ENCODE assay signal across 8 cellular contexts in genomic region chr2:120470041-120470716, GRCh38.
DNase-seq lines count a peak whose midpoint lies in the region; ATAC-seq and TF ChIP-seq lines count a peak whose summit lies in the region.

No MANE protein-coding gene starts in this region.

- H3K4me1 ChIP-seq in right cardiac atrium (ENCODE audit: control insufficient read depth, insufficient read depth, low read length) (peaks cover 12% of the 10 kb centered on the region), tibial nerve (peaks cover 0 to 57% (median 23%) of the 10 kb centered on the region in 4 donors)

- H3K27me3 Mint-ChIP-seq in activated CD8-positive, alpha-beta memory T cell treated with anti-CD3 and anti-CD28 coated beads, Interleukin-2, amount 10 ng/mL, durations not matched to agents 7 days and 5 days: no peaks in the 10 kb centered on the region

- H3K27ac Mint-ChIP-seq in activated CD8-positive, alpha-beta memory T cell treated with anti-CD3 and anti-CD28 coated beads, Interleukin-2, amount 10 ng/mL, durations not matched to agents 7 days and 5 days: no peak overlapping the region

- no peaks in the 10 kb centered on the region for H3K9me3 Mint-ChIP-seq in activated CD8-positive, alpha-beta memory T cell treated with anti-CD3 and anti-CD28 coated beads, Interleukin-2, amount 10 ng/mL, durations not matched to agents 7 days and 5 days (ENCODE audit: low read depth)

- CTCF ChIA-PET in activated CD8-positive, alpha-beta memory T cell treated with anti-CD3 and anti-CD28 coated beads, Interleukin-2, amount 10 ng/mL, durations not matched to agents 7 days and 5 days (lab: Charles Lee): no interaction called here

- TF ChIP-seq EP300 in tibial nerve (IDR thresholded peaks at IDR 0.05): peak in 1 of 2 donors; percentile 82

- no peak for TF ChIP-seq POLR2A in tibial nerve (IDR thresholded peaks at IDR 0.05)

- DNase-seq in HuH-7.5 (ENCODE audit: low spot score): peak; percentile 71
- DNase-seq in WERI-Rb-1: no peak
- peak; percentile 83 to 93 (median 90) for DNase-seq in right cardiac atrium
- DNase-seq in tibial nerve (ENCODE audit: low spot score in 2 of 2): peak; percentile 66 to 72
- no peak for DNase-seq in activated CD8-positive, alpha-beta memory T cell treated with anti-CD3 and anti-CD28 coated beads, Interleukin-2, amount 10 ng/mL, durations not matched to agents 7 days and 5 days
- DNase-seq in GM13977 (ENCODE audit: low spot score): no peak
- DNase-seq in inferior parietal cortex (ENCODE audit: extremely low spot score): no peak

- H3K9me3 ChIP-seq in WERI-Rb-1 (ENCODE audit: severe bottlenecking) (peaks cover 7% of the 10 kb centered on the region), right cardiac atrium (ENCODE audit: control insufficient read depth, low read length) (no peaks in the 10 kb centered on the region), tibial nerve (peaks cover 0 to 13% (median 0%) of the 10 kb centered on the region in 4 donors)

- H3K27me3 ChIP-seq in WERI-Rb-1 (ENCODE audit: insufficient read depth, low read depth, severe bottlenecking): no peaks in the 10 kb centered on the region
- H3K27me3 ChIP-seq in right cardiac atrium (ENCODE audit: control insufficient read depth, insufficient read depth): no peaks in the 10 kb centered on the region
- H3K27me3 ChIP-seq in tibial nerve: peaks cover 0 to 8% of the 10 kb centered on the region in 2 donors

- no peaks in the 10 kb centered on the region for H3K4me1 Mint-ChIP-seq in activated CD8-positive, alpha-beta memory T cell treated with anti-CD3 and anti-CD28 coated beads, Interleukin-2, amount 10 ng/mL, durations not matched to agents 7 days and 5 days

- no peak for TF ChIP-seq CTCF in WERI-Rb-1 (IDR thresholded peaks at IDR 0.05; ENCODE audit: low read depth, low read length)
- no peak for TF ChIP-seq CTCF in tibial nerve (IDR thresholded peaks at IDR 0.05)
- TF ChIP-seq CTCF in GM13977 (IDR thresholded peaks at IDR 0.05; ENCODE audit: extremely low read depth, insufficient read depth, missing control alignments): no peak

- intact Hi-C loops in right cardiac atrium (cut with DNase I): no loop called here

- no peaks in the 10 kb centered on the region for H3K36me3 Mint-ChIP-seq in activated CD8-positive, alpha-beta memory T cell treated with anti-CD3 and anti-CD28 coated beads, Interleukin-2, amount 10 ng/mL, durations not matched to agents 7 days and 5 days

- WGBS in right cardiac atrium: 22% methylated on average over 12 of the region's 12 CpGs
- WGBS in tibial nerve, 2 donors: 35 to 48% methylated on average over 12 of the region's 12 CpGs

- H3K36me3 ChIP-seq in WERI-Rb-1 (no peaks in the 10 kb centered on the region), tibial nerve (no peaks in the 10 kb centered on the region)

- ATAC-seq in right cardiac atrium (peak; percentile 87 to 95), GM19463 (IDR thresholded peaks at IDR 0.05; ENCODE audit: unreplicated experiment) (no peak)
- no peak for ATAC-seq in activated CD8-positive, alpha-beta memory T cell treated with anti-CD3 and anti-CD28 coated beads, Interleukin-2, amount 10 ng/mL, durations not matched to agents 7 days and 5 days

- in situ Hi-C loops in GM13977 (cut with MboI; ENCODE audit: low pct_unique_long_range_greater_than_20kb, low sequenced_read_pairs, unreplicated experiment): no loop called here

- H3K4me3 ChIP-seq in WERI-Rb-1 (ENCODE audit: low read depth, low read length): no peak overlapping the region
- no peak overlapping the region for H3K4me3 ChIP-seq in right cardiac atrium (ENCODE audit: low read length)
- no peak overlapping the region for H3K4me3 ChIP-seq in tibial nerve

- H3K4me3 Mint-ChIP-seq in activated CD8-positive, alpha-beta memory T cell treated with anti-CD3 and anti-CD28 coated beads, Interleukin-2, amount 10 ng/mL, durations not matched to agents 7 days and 5 days: no peak overlapping the region

- H3K27ac ChIP-seq in WERI-Rb-1 (peak overlapping the region; percentile 16), right cardiac atrium (ENCODE audit: low read length) (peak overlapping the region; percentile 79), tibial nerve (peak overlapping the region; percentile 42 to 80 (median 76))

Comparison
In these comparisons a context has a peak if more than half of its experiments do, and no peak if none do; other contexts are left out.
1. DNase-seq: peak in HuH-7.5 (single experiment), right cardiac atrium (3 of 3) and tibial nerve (2 of 2); none in WERI-Rb-1 (single experiment), activated CD8-positive, alpha-beta memory T cell treated with anti-CD3 and anti-CD28 coated beads, Interleukin-2, amount 10 ng/mL, durations not matched to agents 7 days and 5 days (single experiment), GM13977 (single experiment) and inferior parietal cortex (single experiment).
2. H3K27ac ChIP-seq: peak in every context shown above with its lines; median percentile 79 in right cardiac atrium; 76 in tibial nerve; 16 in WERI-Rb-1.
3. ATAC-seq: peak in right cardiac atrium (2 of 2); none in activated CD8-positive, alpha-beta memory T cell treated with anti-CD3 and anti-CD28 coated beads, Interleukin-2, amount 10 ng/mL, durations not matched to agents 7 days and 5 days (single experiment) and GM19463 (single experiment).